Comparison of ENCODE assay signal across 10 cellular contexts in the genomic region with DNA sequence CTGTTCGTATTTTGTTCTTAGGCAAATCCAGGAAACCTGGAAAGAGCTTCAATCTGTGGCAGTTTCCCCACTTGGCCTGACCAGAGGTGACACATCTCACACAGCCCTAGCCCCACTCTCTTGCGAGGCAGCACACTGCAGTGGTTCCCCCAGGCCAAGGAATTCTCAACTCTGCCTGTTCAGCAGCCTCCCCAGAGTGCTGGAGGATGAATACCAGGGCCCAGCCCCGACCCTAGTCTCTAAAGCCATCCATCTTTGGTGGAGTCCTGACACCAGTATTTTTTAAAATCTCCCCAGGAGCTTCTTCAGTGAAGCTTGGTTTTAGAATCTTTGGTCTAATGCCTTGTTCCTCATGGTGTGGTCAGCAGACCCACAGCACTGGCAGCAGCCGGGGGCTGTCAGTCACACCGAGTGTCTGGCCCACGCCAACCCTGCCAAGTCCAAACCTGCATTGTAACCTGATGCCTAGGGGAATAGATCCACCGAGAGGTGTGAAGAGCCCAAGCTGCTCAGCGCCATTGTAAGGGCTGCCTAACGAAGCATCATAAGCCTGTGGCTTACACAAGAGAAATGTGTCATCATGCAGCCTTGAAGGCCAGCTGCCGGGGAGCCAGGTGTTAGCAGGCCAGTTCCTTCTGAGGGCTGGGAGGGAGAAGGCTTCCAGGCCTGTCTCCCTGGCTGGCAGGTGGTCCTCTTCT.
DNase-seq lines count a peak whose midpoint lies in the region; ATAC-seq and TF ChIP-seq lines count a peak whose summit lies in the region.
"Had no signal": no experiment of that assay in that cellular context is flagged by ENCODE, and none has a peak within 500 bp of the region (broad histone marks: within the 10 kb centered on the region; RNA-seq: fewer than 3 reads in every experiment).

No MANE protein-coding gene starts in this region.

- H3K27ac Mint-ChIP-seq in activated T-cell treated with anti-CD3 and anti-CD28 coated beads, Interleukin-2, amount 50 U/mL, for 72 hours = no peak overlapping the region

- peaks cover 20% of the 10 kb centered on the region for H3K4me1 Mint-ChIP-seq in activated T-cell treated with anti-CD3 and anti-CD28 coated beads, Interleukin-2, amount 50 U/mL, for 72 hours (ENCODE audit: low read depth)

- peaks cover 4 to 6% of the 10 kb centered on the region in 2 donors for H3K36me3 Mint-ChIP-seq in activated T-cell treated with anti-CD3 and anti-CD28 coated beads, Interleukin-2, amount 50 U/mL, for 72 hours (ENCODE audit: insufficient read depth in 2 of 2)

- no peak for TF ChIP-seq CTCF in left ventricle myocardium inferior (IDR thresholded peaks at IDR 0.05; ENCODE audit: borderline replicate concordance)

- H3K4me1 ChIP-seq in left ventricle myocardium inferior = peaks cover 7% of the 10 kb centered on the region

- H3K9me3 ChIP-seq in left ventricle myocardium inferior (replicated peaks) = peaks cover 5% of the 10 kb centered on the region
- H3K9me3 ChIP-seq: adrenal gland had no signal

- intact Hi-C loops in left ventricle myocardium inferior (cut with micrococcal nuclease) = no loop called here

- peaks cover 9% of the 10 kb centered on the region for H3K27me3 Mint-ChIP-seq in activated T-cell treated with anti-CD3 and anti-CD28 coated beads, Interleukin-2, amount 50 U/mL, for 72 hours (ENCODE audit: low read depth)

- ATAC-seq in GM18858 (IDR thresholded peaks at IDR 0.05; ENCODE audit: unreplicated experiment) (peak; percentile 90), HG02610 (IDR thresholded peaks at IDR 0.05; ENCODE audit: unreplicated experiment) (peak; percentile 96)
- ATAC-seq in activated T-cell treated with anti-CD3 and anti-CD28 coated beads, Interleukin-2, amount 50 U/mL, for 72 hours (replicated peaks in 1 of 2) = no peak

- peaks cover 0 to 6% of the 10 kb centered on the region in 2 donors for H3K9me3 Mint-ChIP-seq in activated T-cell treated with anti-CD3 and anti-CD28 coated beads, Interleukin-2, amount 50 U/mL, for 72 hours

- H3K4me3 ChIP-seq in left ventricle myocardium inferior = no peak overlapping the region
- H3K4me3 ChIP-seq: adrenal gland had no signal

- H3K27ac ChIP-seq in left ventricle myocardium inferior (replicated peaks) = no peak overlapping the region
- H3K27ac ChIP-seq: adrenal gland had no signal

- DNase-seq in NCI-H1105 (lab: John Stamatoyannopoulos, UW) (peak; percentile 89), glomerular visceral epithelial cell (ENCODE audit: extremely low spot score) (peak; percentile 59), left ventricle myocardium inferior (no peak)
- no peak for DNase-seq in stimulated activated CD4-positive, alpha-beta T cell treated with anti-CD3 and anti-CD28 coated beads, Interleukin-4, amount 100 ng/mL, for 4 hours
- DNase-seq in activated CD8-positive, alpha-beta memory T cell treated with anti-CD3 and anti-CD28 coated beads, Interleukin-2, amount 50 U/mL, for 4 hours = no peak
- no peak for DNase-seq in activated T-cell treated with anti-CD3 and anti-CD28 coated beads, Interleukin-2, amount 50 U/mL, for 72 hours
- DNase-seq: stimulated activated CD4-positive, alpha-beta T cell treated with anti-CD3 and anti-CD28 coated beads, Interleukin-15, amount 100 ng/mL, for 24 hours had no signal

- H3K36me3 ChIP-seq in left ventricle myocardium inferior = no peaks in the 10 kb centered on the region
- H3K36me3 ChIP-seq: adrenal gland had no signal

- H3K4me3 Mint-ChIP-seq in activated T-cell treated with anti-CD3 and anti-CD28 coated beads, Interleukin-2, amount 50 U/mL, for 72 hours = no peak overlapping the region

- H3K27me3 ChIP-seq in left ventricle myocardium inferior (ENCODE audit: low read depth) = no peaks in the 10 kb centered on the region
- H3K27me3 ChIP-seq: adrenal gland had no signal

Comparison
In these comparisons a context has a peak if more than half of its experiments do, and no peak if none do; other contexts are left out.
1. ATAC-seq: peak in GM18858 (single experiment) and HG02610 (single experiment); none in activated T-cell treated with anti-CD3 and anti-CD28 coated beads, Interleukin-2, amount 50 U/mL, for 72 hours (0 of 2).
2. DNase-seq: peak in NCI-H1105 (single experiment) and glomerular visceral epithelial cell (single experiment); none in left ventricle myocardium inferior (single experiment), stimulated activated CD4-positive, alpha-beta T cell treated with anti-CD3 and anti-CD28 coated beads, Interleukin-4, amount 100 ng/mL, for 4 hours (0 of 2), activated CD8-positive, alpha-beta memory T cell treated with anti-CD3 and anti-CD28 coated beads, Interleukin-2, amount 50 U/mL, for 4 hours (single experiment) and activated T-cell treated with anti-CD3 and anti-CD28 coated beads, Interleukin-2, amount 50 U/mL, for 72 hours (0 of 2).